Comparison of ENCODE assay signal across 8 cellular contexts in the genomic region with DNA sequence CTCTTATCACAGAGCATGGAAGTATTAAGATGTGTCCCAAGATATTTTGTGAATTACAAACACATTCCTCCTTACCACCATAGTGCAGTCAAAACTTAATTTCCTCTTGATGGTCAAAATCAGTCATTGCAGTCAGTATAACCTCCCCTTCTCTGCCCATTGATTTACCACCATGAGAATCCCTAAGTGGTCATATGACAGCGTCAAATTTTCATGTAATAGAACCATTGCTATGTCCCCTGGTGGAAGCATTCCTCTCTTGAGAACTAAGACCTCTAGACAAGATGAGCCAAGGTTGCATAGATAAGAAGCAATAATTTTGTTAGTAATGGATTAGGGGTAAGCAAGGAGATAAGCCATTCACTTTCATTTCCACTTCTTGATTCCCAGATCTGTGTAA. TPM values are rescaled to one million over a fixed set of nuclear protein-coding genes. Genes with fewer than 3 reads are reported as not detected.
"Had no signal": no experiment of that assay in that cellular context is flagged by ENCODE, and none has a peak within 500 bp of the region (broad histone marks: within the 10 kb centered on the region; RNA-seq: fewer than 3 reads in every experiment).

No MANE protein-coding gene starts in this region.

- H3K9ac ChIP-seq: GM23248 had no signal

- H3K9me3 ChIP-seq: HAP-1 had no signal

- H3K4me1 ChIP-seq: HAP-1 had no signal

- H3K4me3 ChIP-seq: GM23248, HAP-1, K562 had no signal

- H2AFZ ChIP-seq: GM23248 had no signal

- H3K36me3 ChIP-seq: HAP-1 had no signal

- DNase-seq: GM23248, HFFc6, IMR-90 had no signal

- H3K27ac ChIP-seq: GM23248 had no signal

- H3K9me3 Mint-ChIP-seq: HFFc6 had no signal

- ATAC-seq: HCT116, K562 had no signal

- H3K27ac Mint-ChIP-seq: HFFc6 had no signal

- H3K4me3 Mint-ChIP-seq: HFFc6 had no signal

RNA-seq across cellular contexts. Expression of a gene that starts 49.7 kb away (rescaled TPM):
- total RNA-seq: H1, HT-29, K562 had no signal
- polyA plus RNA-seq: H1 had no signal
